ENCODE assay signal across 16 cellular contexts in genomic region chr3:172953576-172953975, GRCh38.
"Had no signal": no experiment of that assay in that cellular context is flagged by ENCODE, and none has a peak within 500 bp of the region (broad histone marks: within the 10 kb centered on the region; RNA-seq: fewer than 3 reads in every experiment).

No MANE protein-coding gene starts in this region.

- H3K27me3 ChIP-seq: ovary, right lobe of liver, upper lobe of left lung had no signal

- H3K4me1 ChIP-seq: left ventricle myocardium inferior, right lobe of liver, upper lobe of left lung had no signal

- FAIRE-seq: TTC549 had no signal

- H3K9me3 ChIP-seq: left ventricle myocardium inferior, ovary, right lobe of liver, upper lobe of left lung had no signal

- ATAC-seq: activated CD4-positive, CD25-positive, alpha-beta regulatory T cell treated with anti-CD3 and anti-CD28 coated beads, Interleukin-2, amount 50 U/mL, for 24 hours; right lobe of liver; stimulated activated naive CD8-positive, alpha-beta T cell treated with anti-CD3 and anti-CD28 coated beads, Interleukin-15, amount 100 ng/mL, for 72 hours had no signal

- H3K36me3 ChIP-seq: left ventricle myocardium inferior, ovary, right lobe of liver, upper lobe of left lung had no signal

- H3K27ac ChIP-seq: left ventricle myocardium inferior, ovary, right lobe of liver, upper lobe of left lung had no signal

- H3K4me3 ChIP-seq: left ventricle myocardium inferior, ovary, right lobe of liver, upper lobe of left lung had no signal

- DNase-seq: activated CD4-positive, alpha-beta T cell treated with anti-CD3 and anti-CD28 coated beads, Interleukin-2, amount 50 U/mL, for 1 hour; activated naive CD4-positive, alpha-beta T cell; activated naive CD8-positive, alpha-beta T cell treated with anti-CD3 and anti-CD28 coated beads, Interleukin-2, amount 10 ng/mL, durations not matched to agents 7 days and 5 days; activated T-cell treated with anti-CD3 and anti-CD28 coated beads for 4 hours; cortex of kidney; effector CD8-positive, alpha-beta T cell; foreskin fibroblast; hypothalamus; left ventricle myocardium inferior; naive B cell; ovary; right lobe of liver; stimulated activated naive CD8-positive, alpha-beta T cell treated with anti-CD3 and anti-CD28 coated beads, Interleukin-15, amount 100 ng/mL, for 72 hours; upper lobe of left lung had no signal
